In genomic region chr19:43526884-43527859, GRCh38 we compare ENCODE assay signal across 1 cellular context.
TF ChIP-seq lines count a peak whose summit lies in the region.

Gene ETHE1, minus strand, starts transcription at chr19:43527201. Its CDS starts 24 bp downstream, at chr19:43527177.

TF ChIP-seq in HEK293, 187 proteins besides CTCF, POLR2A, EP300 and RAD21 (continued from another document):
- TF ChIP-seq ZNF639 (tag by site-specific recombination; IDR thresholded peaks at IDR 0.05) (no peak), ZBTB44 (tag by site-specific recombination; IDR thresholded peaks at IDR 0.05) (no peak), KLF1 (tag by site-specific recombination; IDR thresholded peaks at IDR 0.05) (peak; percentile 98), ZNF76 (tag by site-specific recombination; IDR thresholded peaks at IDR 0.05; ENCODE audit: borderline replicate concordance, low read depth) (no peak), ZNF311 (tag by site-specific recombination; IDR thresholded peaks at IDR 0.05; ENCODE audit: borderline replicate concordance) (no peak), ZNF23 (tag by site-specific recombination; IDR thresholded peaks at IDR 0.05; ENCODE audit: borderline replicate concordance) (peak; percentile 9; the same call in 1 of the 2 replicates), ZNF16 (tag by site-specific recombination; IDR thresholded peaks at IDR 0.05; ENCODE audit: low read depth) (peak; percentile 63; the same call in 1 of the 2 replicates), ZNF140 (tag by site-specific recombination; IDR thresholded peaks at IDR 0.05) (no peak; the same call in 1 of the 2 replicates), ZNF426 (tag by site-specific recombination; IDR thresholded peaks at IDR 0.05) (no peak), ZNF621 (tag by site-specific recombination; IDR thresholded peaks at IDR 0.05) (no peak), ZNF404 (tag by site-specific recombination; IDR thresholded peaks at IDR 0.05) (no peak), BCL11B (tag by site-specific recombination; IDR thresholded peaks at IDR 0.05; ENCODE audit: low read depth) (no peak), ZNF449 (tag by site-specific recombination; IDR thresholded peaks at IDR 0.05) (no peak), PRDM2 (tag by site-specific recombination; IDR thresholded peaks at IDR 0.05; ENCODE audit: borderline replicate concordance) (no peak), HOXD13 (CRISPR knock-in tag; IDR thresholded peaks at IDR 0.05; ENCODE audit: borderline replicate concordance) (no peak), ZNF560 (tag by site-specific recombination; IDR thresholded peaks at IDR 0.05; ENCODE audit: borderline replicate concordance) (no peak), ZNF48 (tag by site-specific recombination; IDR thresholded peaks at IDR 0.05) (no peak), ZBTB10 (tag by site-specific recombination; IDR thresholded peaks at IDR 0.05) (peak; percentile 62; the same call in 1 of the 2 replicates), ZBTB6 (tag by site-specific recombination; IDR thresholded peaks at IDR 0.05) (no peak), ZNF843 (tag by site-specific recombination; IDR thresholded peaks at IDR 0.05) (no peak; the same call in 1 of the 2 replicates), ZNF701 (tag by site-specific recombination; IDR thresholded peaks at IDR 0.05) (no peak), ZBTB17 (tag by site-specific recombination; IDR thresholded peaks at IDR 0.05) (peak; percentile 98), ZBTB26 (tag by site-specific recombination; optimal IDR thresholded peaks at IDR 0.05) (peak; percentile 66), ZNF518A (tag by site-specific recombination; conservative IDR thresholded peaks at IDR 0.05; ENCODE audit: low read depth) (0 out of 2 replicates have a peak, but pooled peaks have one; percentile 10), ZNF704 (tag by site-specific recombination; IDR thresholded peaks at IDR 0.05) (no peak; the same call in 1 of the 2 replicates)
